In the genomic region with DNA sequence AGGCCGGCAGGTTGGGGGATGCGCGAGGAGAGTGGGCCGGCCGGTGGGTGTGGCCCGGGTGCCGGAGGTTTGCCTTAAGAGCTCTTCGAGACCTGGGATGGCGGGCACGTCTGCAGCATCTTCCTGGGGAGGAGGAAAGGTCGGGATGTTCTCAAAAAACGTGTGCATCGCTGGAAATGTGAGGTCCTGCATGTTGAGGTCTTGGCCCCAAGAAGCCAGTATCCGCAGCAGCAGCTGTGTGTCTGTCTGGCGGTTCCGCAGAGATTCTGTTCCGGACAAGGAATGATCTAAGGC, we compare ENCODE assay signal across 8 cellular contexts. TPM values are rescaled to one million over a fixed set of nuclear protein-coding genes. Genes with fewer than 3 reads are reported as not detected.
DNase-seq lines count a peak whose midpoint lies in the region; ATAC-seq and TF ChIP-seq lines count a peak whose summit lies in the region.

No MANE protein-coding gene starts in this region.

- no peaks in the 10 kb centered on the region for H3K36me3 ChIP-seq in HUES64 (ENCODE audit: insufficient read depth, low read length)

- ATAC-seq in naive thymus-derived CD8-positive, alpha-beta T cell: no peak
- ATAC-seq in GM18517 (IDR thresholded peaks at IDR 0.05; ENCODE audit: unreplicated experiment): no peak

- peak overlapping the region in 4 of 10 donors; percentile 46 to 88 (median 69) for H3K27ac Mint-ChIP-seq in naive thymus-derived CD8-positive, alpha-beta T cell

- POLR2A ChIA-PET in AG04450 (lab: Yijun Ruan, JAX): interaction anchor here (0.6 to 3.0 kb wide), 6 partner anchors 9 to 120 kb away, joined by 3 to 14 read pairs (median 7); no protein-coding TSS in a partner anchor
- POLR2A ChIA-PET in naive thymus-derived CD8-positive, alpha-beta T cell (lab: Charles Lee): interaction anchor here (1.0 kb wide), 1 partner anchor 10 kb away, joined by 6 read pairs; no protein-coding TSS in a partner anchor

- DNase-seq in AG04450 (ENCODE audit: low read depth, low spot score): no peak
- DNase-seq in naive thymus-derived CD8-positive, alpha-beta T cell: no peak
- no peak for DNase-seq in foreskin melanocyte
- DNase-seq in retina: no peak
- no peak for DNase-seq in NCI-H2171 treated with DMSO at 0.1 percent for 48 hours (lab: John Stamatoyannopoulos, UW)

- no peaks in the 10 kb centered on the region for H3K36me3 Mint-ChIP-seq in naive thymus-derived CD8-positive, alpha-beta T cell

- H3K27me3 ChIP-seq in AG04450 (ENCODE audit: control insufficient read depth, insufficient read depth, low read length) (no peaks in the 10 kb centered on the region), HUES64 (ENCODE audit: insufficient read depth, low read length) (peaks cover 58% of the 10 kb centered on the region)

- peak overlapping the region; percentile 85 for H3K4me3 ChIP-seq in AG04450 (ENCODE audit: low read depth, low read length)
- H3K4me3 ChIP-seq in HUES64 (ENCODE audit: low read length): peak overlapping the region; percentile 45

- peaks cover 15 to 31% (median 25%) of the 10 kb centered on the region in 4 donors for H3K4me1 Mint-ChIP-seq in naive thymus-derived CD8-positive, alpha-beta T cell

- H3K9me3 Mint-ChIP-seq in naive thymus-derived CD8-positive, alpha-beta T cell: peaks cover 0 to 2% (median 0%) of the 10 kb centered on the region in 9 donors

- 3% methylated on average over 17 of the region's 17 CpGs for WGBS in HUES64

- H3K4me3 Mint-ChIP-seq in naive thymus-derived CD8-positive, alpha-beta T cell: peak overlapping the region; percentile 82 to 92 (median 90)

- TF ChIP-seq CTCF in AG04450 (IDR thresholded peaks at IDR 0.05; ENCODE audit: low read depth, low read length): no peak

- peaks cover 17% of the 10 kb centered on the region for H3K4me1 ChIP-seq in HUES64 (ENCODE audit: insufficient read depth, low read length)

- CTCF ChIA-PET in AG04450 (lab: Charles Lee): interaction anchor here (1.2 kb wide), 1 partner anchor 151 kb away, joined by 4 read pairs; no protein-coding TSS in a partner anchor

- peak overlapping the region; percentile 99 for H3K27ac ChIP-seq in AG04450 (ENCODE audit: low read depth, low read length)
- no peak overlapping the region for H3K27ac ChIP-seq in HUES64 (ENCODE audit: low read depth, low read length)
- peak overlapping the region; percentile 57 for H3K27ac ChIP-seq in cingulate gyrus (ENCODE audit: low read depth, low read length)

- H3K9ac ChIP-seq in HUES64 (ENCODE audit: low read depth, low read length): no peak overlapping the region

- peaks cover 14 to 49% (median 39%) of the 10 kb centered on the region in 5 donors for H3K27me3 Mint-ChIP-seq in naive thymus-derived CD8-positive, alpha-beta T cell

- no peaks in the 10 kb centered on the region; the same call in 1 of the 2 replicates for H3K9me3 ChIP-seq in AG04450 (ENCODE audit: control insufficient read depth, insufficient read depth, low read length)
- no peaks in the 10 kb centered on the region for H3K9me3 ChIP-seq in HUES64 (ENCODE audit: insufficient read depth, low read depth, low read length)

RNA-seq across cellular contexts. Expression of a gene that starts 1.4 kb away (rescaled TPM):
- polyA plus RNA-seq in AG04450 (2011; rRNA removed): 5.1 and 7.2 TPM in 2 replicates
- polyA minus RNA-seq in AG04450 (2011; rRNA and poly(A)+ RNA removed): 22.0 and 25.3 TPM in 2 replicates
- 29.0 TPM for polyA plus RNA-seq in HUES64 (2013, experiment 1 of 2)
- 24.4 TPM for polyA plus RNA-seq in HUES64 (2013, experiment 2 of 2)
- 1 to 10 TPM; 2.1 to 4.2 TPM for total RNA-seq in naive thymus-derived CD8-positive, alpha-beta T cell
- under 1 TPM in 2 of 3 donors, not detected in 1; 0.06 to 0.16 TPM for polyA plus RNA-seq in naive thymus-derived CD8-positive, alpha-beta T cell
